In genomic region chr6:168782211-168782729, GRCh38 we compare ENCODE assay signal across 12 cellular contexts.
"Had no signal": no experiment of that assay in that cellular context is flagged by ENCODE, and none has a peak within 500 bp of the region (broad histone marks: within the 10 kb centered on the region; RNA-seq: fewer than 3 reads in every experiment).

No MANE protein-coding gene starts in this region.

- DNase-seq: activated CD4-positive, alpha-beta memory T cell treated with anti-CD3 and anti-CD28 coated beads, Interleukin-2, amount 10 ng/mL, durations not matched to agents 7 days and 5 days; activated CD4-positive, alpha-beta T cell treated with anti-CD3 and anti-CD28 coated beads for 48 hours; activated CD4-positive, CD25-positive, alpha-beta regulatory T cell; activated gamma-delta T cell; activated T-cell treated with anti-CD3 and anti-CD28 coated beads, Interleukin-2, amount 50 U/mL, for 4 hours; effector CD8-positive, alpha-beta T cell; esophagus squamous epithelium; mesenchymal stem cell; naive thymus-derived CD8-positive, alpha-beta T cell; posterior cingulate gyrus; stimulated activated naive B cell treated with anti-CD40 and anti-IgM and Interleukin-4, amounts not matched to agents 10 μg/mL and 1 μg/mL and 100 μg/mL, for 72 hours; uterus had no signal

- ATAC-seq: activated T-cell treated with anti-CD3 and anti-CD28 coated beads, Interleukin-2, amount 50 U/mL, for 4 hours; naive thymus-derived CD8-positive, alpha-beta T cell; stimulated activated naive B cell treated with anti-CD40 and anti-IgM and Interleukin-4, amounts not matched to agents 10 μg/mL and 1 μg/mL and 100 μg/mL, for 72 hours had no signal
